26 cellular contexts compared by ENCODE assay signal in the genomic region with DNA sequence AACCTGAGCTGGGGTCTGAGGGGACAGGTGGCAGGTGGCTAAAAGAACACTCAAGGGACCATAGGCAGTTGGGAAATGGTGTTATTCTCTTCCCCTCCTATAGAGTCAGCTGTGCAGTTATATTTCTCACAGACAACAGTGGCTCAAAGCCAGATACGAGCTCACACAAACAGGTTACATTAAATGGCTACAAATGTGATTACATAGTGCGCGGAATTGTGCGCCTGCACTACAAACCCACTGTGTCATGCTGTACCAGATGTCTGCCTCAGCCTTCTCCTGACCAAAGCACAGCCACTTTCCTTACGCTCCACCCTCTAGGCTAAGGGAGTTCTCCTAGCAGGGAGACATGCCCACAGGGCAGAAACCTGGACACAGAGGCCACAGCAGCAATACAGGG.
DNase-seq lines count a peak whose midpoint lies in the region; ATAC-seq and TF ChIP-seq lines count a peak whose summit lies in the region.
"Had no signal": no experiment of that assay in that cellular context is flagged by ENCODE, and none has a peak within 500 bp of the region (broad histone marks: within the 10 kb centered on the region; RNA-seq: fewer than 3 reads in every experiment).

No MANE protein-coding gene starts in this region.

- no peak overlapping the region for H2BK5ac ChIP-seq in H9 (ENCODE audit: insufficient read length, low read length)

- no peak overlapping the region for H4K91ac ChIP-seq in H9 (ENCODE audit: insufficient read length, low read depth, low read length)

- no peak overlapping the region for H3K14ac ChIP-seq in H9 (ENCODE audit: insufficient read depth, low read length)

- WGBS in H9 (ENCODE audit: extremely low coverage, insufficient read length, low lambda C conversion rate) = no CpG with 5 or more reads among the region's 5 CpGs

- H3K27ac Mint-ChIP-seq in H9 = no peak overlapping the region
- H3K27ac Mint-ChIP-seq: B cell; CD8-positive, alpha-beta T cell had no signal

- H3K4me1 ChIP-seq in HEK293 (ENCODE audit: control insufficient read depth, insufficient read depth, low read length) (no peaks in the 10 kb centered on the region), H9 (ENCODE audit: insufficient read depth, low read length) (no peaks in the 10 kb centered on the region), PC-3 (ENCODE audit: insufficient read depth, low read length) (no peaks in the 10 kb centered on the region)
- H3K4me1 ChIP-seq: HAP-1 had no signal

- no peak overlapping the region for H4K5ac ChIP-seq in H9 (ENCODE audit: insufficient read length, low read depth, low read length)

- H3K4me3 ChIP-seq in HEK293 (ENCODE audit: low read depth, low read length) = no peak overlapping the region
- H3K4me3 ChIP-seq in iPS-18c (ENCODE audit: insufficient read depth, low read depth, low read length) = peak overlapping the region; percentile 20
- H3K4me3 ChIP-seq in PC-3 (ENCODE audit: low read length) = no peak overlapping the region
- H3K4me3 ChIP-seq: GM23248, HAP-1, SK-N-MC had no signal

- no peaks in the 10 kb centered on the region for H3K23me2 ChIP-seq in H9 (ENCODE audit: insufficient read length, low read depth, low read length, poor library complexity, severe bottlenecking)

- no peak overlapping the region for H3K4ac ChIP-seq in H9 (ENCODE audit: low read depth, low read length)

- no peaks in the 10 kb centered on the region for H3K79me1 ChIP-seq in H9 (ENCODE audit: insufficient read depth, low read depth, low read length, poor library complexity, severe bottlenecking)

- H3K4me1 Mint-ChIP-seq in H9 = no peaks in the 10 kb centered on the region
- H3K4me1 Mint-ChIP-seq: B cell had no signal

- H3K27ac ChIP-seq in HEK293 (ENCODE audit: extremely low read depth, low read depth, low read length) (no peak overlapping the region), H9 (ENCODE audit: insufficient read length, low read depth, low read length) (no peak overlapping the region), PC-3 (ENCODE audit: low read length) (no peak overlapping the region)
- H3K27ac ChIP-seq: 22Rv1, C4-2B, GM23248, RWPE1, SK-N-MC had no signal

- H2BK12ac ChIP-seq in H9 (ENCODE audit: insufficient read length, low read depth, low read length) = no peak overlapping the region

- POLR2A ChIA-PET in HEK293 (lab: Yijun Ruan, JAX) = no interaction called here
- POLR2A ChIA-PET in PC-3 (lab: Charles Lee; ENCODE audit: unreplicated experiment) = interaction anchor here (0.6 kb wide), 2 partner anchors 77 to 349 kb away, joined by 3 to 5 read pairs; no protein-coding TSS in a partner anchor

- intact Hi-C loops in PC-3 (cut with micrococcal nuclease) = no loop called here

- H3K4me3 Mint-ChIP-seq in H9 = no peak overlapping the region
- H3K4me3 Mint-ChIP-seq: B cell; CD8-positive, alpha-beta T cell had no signal

- no peak overlapping the region for H4K8ac ChIP-seq in H9 (replicated peaks; ENCODE audit: insufficient read length, low read depth, low read length)

- H3K9me3 Mint-ChIP-seq in H9 = peaks cover 31 to 47% of the 10 kb centered on the region in 2 experiments

- no peak overlapping the region for H2BK120ac ChIP-seq in H9 (ENCODE audit: low read depth, low read length, poor library complexity, severe bottlenecking)

- H2BK20ac ChIP-seq in H9 (ENCODE audit: low read depth, low read length, poor library complexity, severe bottlenecking) = no peak overlapping the region

- H3T11ph ChIP-seq in H9 (ENCODE audit: low read length) = no peak overlapping the region

- no TSS peak for BruUV-seq in PC-3 (replicated peaks; lab: Mats Ljungman, UMichigan)

- H3K79me2 ChIP-seq in H9 (ENCODE audit: insufficient read depth, low read length) (no peaks in the 10 kb centered on the region), PC-3 (ENCODE audit: low read length) (no peaks in the 10 kb centered on the region)

- peaks cover 5 to 36% (median 9%) of the 10 kb centered on the region in 3 experiments for H3K36me3 Mint-ChIP-seq in H9 (ENCODE audit: insufficient read depth in 1 of 3, low read depth in 3 of 3)
- H3K36me3 Mint-ChIP-seq: CD8-positive, alpha-beta T cell had no signal

- DNase-seq in DMS53 (lab: John Stamatoyannopoulos, UW) (peak; percentile 10), DMS53 treated with DMSO at 0.1 percent for 48 hours (lab: John Stamatoyannopoulos, UW; ENCODE audit: unreplicated experiment) (no peak), NCI-H2171 treated with DMSO at 0.1 percent for 48 hours (lab: John Stamatoyannopoulos, UW) (peak; percentile 86), H9 (no peak), PC-3 (no peak)
- DNase-seq in effector CD4-positive, alpha-beta T cell = no peak
- DNase-seq: Calu3; CD8-positive, alpha-beta T cell; DMS153; GM23248; KBM-7; MV-4-11; NCI-H1417; NCI-H1694; NCI-H2081 treated with DMSO at 0.1 percent for 48 hours; NCI-H2227 treated with DMSO at 0.1 percent for 48 hours; NCI-H526 treated with DMSO at 0.1 percent for 48 hours had no signal

- no peak for ATAC-seq in PC-3
- ATAC-seq: CD8-positive, alpha-beta T cell; Panc1 had no signal

- H4K20me1 ChIP-seq in H9 (ENCODE audit: control insufficient read depth, insufficient read depth, insufficient read length) (no peaks in the 10 kb centered on the region), PC-3 (ENCODE audit: low read length) (no peaks in the 10 kb centered on the region)

- H3K9me3 ChIP-seq in HEK293 (ENCODE audit: control insufficient read depth, insufficient read depth, low read depth, low read length) (no peaks in the 10 kb centered on the region), iPS-18c (ENCODE audit: control insufficient read depth, insufficient read depth, low read length) (peaks cover 11% of the 10 kb centered on the region), H9 (ENCODE audit: control insufficient read depth, low read depth, low read length) (no peaks in the 10 kb centered on the region), PC-3 (ENCODE audit: low read length) (peaks cover 6% of the 10 kb centered on the region; the same call in 1 of the 2 replicates)
- H3K9me3 ChIP-seq: HAP-1 had no signal

- no peaks in the 10 kb centered on the region for H3K9me2 ChIP-seq in PC-3 (replicated peaks; ENCODE audit: low read length)

- H2AFZ ChIP-seq in H9 (ENCODE audit: low read length) = no peak overlapping the region
- no peak overlapping the region for H2AFZ ChIP-seq in PC-3 (ENCODE audit: low read length)
- H2AFZ ChIP-seq: GM23248 had no signal

- H3F3A ChIP-seq in PC-3 (ENCODE audit: low read length, unreplicated experiment) = no peaks in the 10 kb centered on the region

- H3K27me3 ChIP-seq in H9 (ENCODE audit: insufficient read depth, low read length) = no peaks in the 10 kb centered on the region
- H3K27me3 ChIP-seq in PC-3 (ENCODE audit: low read length) = no peaks in the 10 kb centered on the region

- no peak overlapping the region for H3K4me2 ChIP-seq in H9 (ENCODE audit: insufficient read depth, insufficient read length, low read length)
- no peak overlapping the region for H3K4me2 ChIP-seq in PC-3 (ENCODE audit: low read length)

- H3K36me3 ChIP-seq in HEK293 (ENCODE audit: control insufficient read depth in 2 of 2, insufficient read depth in 1 of 2, low read length in 2 of 2) (no peaks in the 10 kb centered on the region), PC-3 (ENCODE audit: low read depth, low read length) (no peaks in the 10 kb centered on the region)
- H3K36me3 ChIP-seq: HAP-1 had no signal

- CTCF ChIA-PET in HEK293 (lab: Yijun Ruan, JAX) (no interaction called here), PC-3 (lab: Charles Lee) (no interaction called here)

- H3K9ac ChIP-seq in H9 (ENCODE audit: extremely low read depth, insufficient read length, low read length) (no peak overlapping the region), PC-3 (ENCODE audit: low read length) (no peak overlapping the region)
- H3K9ac ChIP-seq: GM23248 had no signal

- no peak overlapping the region for H2BK15ac ChIP-seq in H9 (ENCODE audit: low read depth, low read length)

- TF ChIP-seq CTCF in HEK293 (tag by site-specific recombination; IDR thresholded peaks at IDR 0.05) (no peak), H9 (conservative IDR thresholded peaks at IDR 0.05) (no peak), PC-3 (conservative IDR thresholded peaks at IDR 0.05; ENCODE audit: low read depth, low read length) (no peak)

- no peak overlapping the region for H3K18ac ChIP-seq in H9 (ENCODE audit: insufficient read length, low read depth, low read length)

- H3K23ac ChIP-seq in H9 (ENCODE audit: insufficient read length, low read depth, low read length) = no peak overlapping the region

- H2AK5ac ChIP-seq in H9 (ENCODE audit: insufficient read length, low read length) = no peak overlapping the region

- H3K27me3 Mint-ChIP-seq in H9 (ENCODE audit: low read depth) = no peaks in the 10 kb centered on the region
- H3K27me3 Mint-ChIP-seq: B cell had no signal

- no peak overlapping the region for H3K56ac ChIP-seq in H9 (ENCODE audit: insufficient read length, low read depth, low read length)

TF ChIP-seq in HEK293, 187 proteins besides CTCF, POLR2A, EP300 and RAD21:
- TF ChIP-seq, protein P1, sequence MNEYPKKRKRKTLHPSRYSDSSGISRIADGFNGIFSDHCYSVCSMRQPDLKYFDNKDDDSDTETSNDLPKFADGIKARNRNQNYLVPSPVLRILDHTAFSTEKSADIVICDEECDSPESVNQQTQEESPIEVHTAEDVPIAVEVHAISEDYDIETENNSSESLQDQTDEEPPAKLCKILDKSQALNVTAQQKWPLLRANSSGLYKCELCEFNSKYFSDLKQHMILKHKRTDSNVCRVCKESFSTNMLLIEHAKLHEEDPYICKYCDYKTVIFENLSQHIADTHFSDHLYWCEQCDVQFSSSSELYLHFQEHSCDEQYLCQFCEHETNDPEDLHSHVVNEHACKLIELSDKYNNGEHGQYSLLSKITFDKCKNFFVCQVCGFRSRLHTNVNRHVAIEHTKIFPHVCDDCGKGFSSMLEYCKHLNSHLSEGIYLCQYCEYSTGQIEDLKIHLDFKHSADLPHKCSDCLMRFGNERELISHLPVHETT (tag by site-specific recombination; IDR thresholded peaks at IDR 0.05) = no peak
- TF ChIP-seq ZFP3 (tag by site-specific recombination; IDR thresholded peaks at IDR 0.05; ENCODE audit: low read depth) (no peak), SETDB1 (IDR thresholded peaks at IDR 0.05; ENCODE audit: insufficient read length, low read length) (peak; percentile 70), TRIM28 (IDR thresholded peaks at IDR 0.05; ENCODE audit: borderline replicate concordance, low read length) (peak; percentile 99; the same call in 1 of the 2 replicates), ZBTB7A (tag by site-specific recombination; IDR thresholded peaks at IDR 0.05; ENCODE audit: low read depth) (no peak)

Comparison
In these comparisons a context has a peak if more than half of its experiments do, and no peak if none do; other contexts are left out.
1. DNase-seq: peak in DMS53 (single experiment) and NCI-H2171 treated with DMSO at 0.1 percent for 48 hours (single experiment); none in DMS53 treated with DMSO at 0.1 percent for 48 hours (single experiment), H9 (single experiment), effector CD4-positive, alpha-beta T cell (single experiment) and PC-3 (single experiment).